Comparison of ENCODE assay signal across 8 cellular contexts in genomic region chr1:172727956-172728603, GRCh38.
DNase-seq lines count a peak whose midpoint lies in the region; ATAC-seq and TF ChIP-seq lines count a peak whose summit lies in the region.

No MANE protein-coding gene starts in this region.

- peaks cover 20% of the 10 kb centered on the region for H3K36me3 Mint-ChIP-seq in neural crest cell (ENCODE audit: low read depth)

- H3K9me3 Mint-ChIP-seq in neural crest cell = peaks cover 17% of the 10 kb centered on the region

- WGBS in aorta, 2 donors = 98 to 100% methylated on average over 1 of the region's 1 CpG

- peaks cover 2% of the 10 kb centered on the region for H3K9me3 ChIP-seq in aorta (ENCODE audit: control insufficient read depth, low read length)

- no peak overlapping the region for H3K27ac ChIP-seq in aorta (ENCODE audit: low read depth in 1 of 2, low read length in 2 of 2)

- no peaks in the 10 kb centered on the region for H3K36me3 ChIP-seq in aorta (ENCODE audit: control insufficient read depth in 1 of 2, insufficient read depth in 2 of 2, low read length in 1 of 2)

- intact Hi-C loops in aorta (cut with DNase I) = no loop called here

- peaks cover 0 to 2% of the 10 kb centered on the region in 2 donors for H3K27me3 ChIP-seq in aorta (ENCODE audit: control insufficient read depth in 1 of 2, insufficient read depth in 2 of 2, low read length in 1 of 2)

- TF ChIP-seq CTCF in HFF-Myc (IDR thresholded peaks at IDR 0.05; ENCODE audit: low read depth, low read length, missing control alignments) (peak; percentile 68), neural crest cell (conservative IDR thresholded peaks at IDR 0.05) (peak; percentile 58)

- no peak for ATAC-seq in aorta (ENCODE audit: low FRiP score)

- H3K4me1 Mint-ChIP-seq in neural crest cell = no peaks in the 10 kb centered on the region

- no peaks in the 10 kb centered on the region for H3K27me3 Mint-ChIP-seq in neural crest cell (ENCODE audit: low read depth)

- H3K4me3 Mint-ChIP-seq in neural crest cell = no peak overlapping the region

- DNase-seq in NCI-H1436 (lab: John Stamatoyannopoulos, UW) (peak; percentile 5), NCI-H1436 treated with DMSO at 0.1 percent for 48 hours (lab: John Stamatoyannopoulos, UW) (no peak), HFF-Myc (ENCODE audit: extremely low read depth, low read depth) (no peak), RPMI7951 (ENCODE audit: low read depth) (peak; percentile 55), neural crest cell (ENCODE audit: low read depth, low spot score) (no peak), aorta (no peak)
- DNase-seq in central memory CD4-positive, alpha-beta T cell = peak; percentile 41
- DNase-seq in activated CD8-positive, alpha-beta memory T cell treated with anti-CD3 and anti-CD28 coated beads, Interleukin-2, amount 50 U/mL, for 4 hours = no peak

- H3K4me3 ChIP-seq in HFF-Myc (replicated peaks; ENCODE audit: low read depth, low read length) (no peak overlapping the region), aorta (ENCODE audit: low read length in 2 of 2) (no peak overlapping the region)

- H3K4me1 ChIP-seq in aorta (ENCODE audit: control insufficient read depth in 1 of 2, insufficient read depth in 2 of 2, low read length in 2 of 2) = no peaks in the 10 kb centered on the region

- no peak overlapping the region for H3K27ac Mint-ChIP-seq in neural crest cell (ENCODE audit: unreplicated experiment)

Comparison
In these comparisons a context has a peak if more than half of its experiments do, and no peak if none do; other contexts are left out.
1. DNase-seq: peak in NCI-H1436 (single experiment), RPMI7951 (single experiment) and central memory CD4-positive, alpha-beta T cell (single experiment); none in NCI-H1436 treated with DMSO at 0.1 percent for 48 hours (single experiment), HFF-Myc (single experiment), neural crest cell (single experiment), aorta (0 of 2) and activated CD8-positive, alpha-beta memory T cell treated with anti-CD3 and anti-CD28 coated beads, Interleukin-2, amount 50 U/mL, for 4 hours (single experiment).